1 cellular context compared by ENCODE assay signal in genomic region chr3:124851136-124851535, GRCh38.
TF ChIP-seq lines count a peak whose summit lies in the region.

No MANE protein-coding gene starts in this region.

TF ChIP-seq in IMR-90, 13 proteins besides CTCF, POLR2A, EP300 and RAD21 (continued from another document):
- TF ChIP-seq ELK1 (IDR thresholded peaks at IDR 0.05; ENCODE audit: borderline replicate concordance, low read depth, low read length) (no peak), RFX5 (IDR thresholded peaks at IDR 0.05; ENCODE audit: low read depth, low read length) (no peak), CEBPB (IDR thresholded peaks at IDR 0.05; ENCODE audit: low read depth, low read length) (no peak), CHD1 (IDR thresholded peaks at IDR 0.05; ENCODE audit: low read depth, low read length) (no peak), MAZ (IDR thresholded peaks at IDR 0.05; ENCODE audit: borderline replicate concordance, low read depth, low read length) (no peak)
